1 cellular context compared by ENCODE assay signal in the genomic region with DNA sequence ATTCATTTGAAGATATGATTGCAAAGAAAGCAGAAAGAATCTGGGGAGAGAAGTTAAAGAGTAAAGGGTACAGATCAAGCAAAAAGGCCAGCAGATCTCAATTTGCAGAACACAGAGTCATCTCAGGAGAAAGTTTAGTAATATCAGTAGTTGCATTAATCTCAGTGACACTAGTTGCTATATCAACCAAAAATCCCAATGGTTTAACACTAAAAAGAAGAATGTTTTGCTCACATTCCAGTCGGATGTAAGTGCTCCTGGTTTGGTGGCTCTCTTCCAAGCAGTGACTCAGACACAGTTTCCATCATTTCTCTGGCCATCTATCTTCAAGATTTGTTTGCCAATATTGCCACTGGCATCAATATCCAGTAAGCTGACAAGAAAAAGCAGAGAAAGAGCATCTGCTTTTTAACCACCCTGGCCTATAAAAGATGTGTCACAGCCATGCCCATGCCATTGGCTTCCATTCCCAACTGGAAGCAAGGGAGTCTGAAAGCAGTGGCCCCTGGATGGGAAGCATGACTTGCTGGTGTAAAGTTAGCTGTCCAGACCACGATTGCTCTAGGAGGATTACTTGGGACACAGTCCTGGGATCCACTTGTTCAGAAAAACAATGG.
TF ChIP-seq lines count a peak whose summit lies in the region.

No MANE protein-coding gene starts in this region.

TF ChIP-seq in HepG2, 621 proteins besides CTCF, POLR2A, EP300 and RAD21 (continued from another document):
- no peak for TF ChIP-seq HNRNPLL (IDR thresholded peaks at IDR 0.05; ENCODE audit: low read depth, low read length, poor library complexity, severe bottlenecking)
- no peak for TF ChIP-seq MAFK (conservative IDR thresholded peaks at IDR 0.05 in 1 of 2, IDR thresholded peaks at IDR 0.05 in 1 of 2; ENCODE audit: low read length in 2 of 2)
- no peak for TF ChIP-seq GTF3A (CRISPR knock-in tag; conservative IDR thresholded peaks at IDR 0.05)
- no peak for TF ChIP-seq FOXK2 (IDR thresholded peaks at IDR 0.05)
- no peak for TF ChIP-seq CEBPZ (IDR thresholded peaks at IDR 0.05; ENCODE audit: low read length)
- TF ChIP-seq ZNF766 (CRISPR knock-in tag; IDR thresholded peaks at IDR 0.05; ENCODE audit: borderline replicate concordance) = no peak
- no peak for TF ChIP-seq FOXA1 (IDR thresholded peaks at IDR 0.05)
- TF ChIP-seq FOXA1 (CRISPR knock-in tag; IDR thresholded peaks at IDR 0.05) = no peak
- TF ChIP-seq KLF11 (CRISPR knock-in tag; IDR thresholded peaks at IDR 0.05) = no peak
- TF ChIP-seq DR1 (CRISPR knock-in tag; IDR thresholded peaks at IDR 0.05) = no peak
TF ChIP-seq in HepG2: peak in this region for 0.
